ENCODE assay signal across 7 cellular contexts in the genomic region with DNA sequence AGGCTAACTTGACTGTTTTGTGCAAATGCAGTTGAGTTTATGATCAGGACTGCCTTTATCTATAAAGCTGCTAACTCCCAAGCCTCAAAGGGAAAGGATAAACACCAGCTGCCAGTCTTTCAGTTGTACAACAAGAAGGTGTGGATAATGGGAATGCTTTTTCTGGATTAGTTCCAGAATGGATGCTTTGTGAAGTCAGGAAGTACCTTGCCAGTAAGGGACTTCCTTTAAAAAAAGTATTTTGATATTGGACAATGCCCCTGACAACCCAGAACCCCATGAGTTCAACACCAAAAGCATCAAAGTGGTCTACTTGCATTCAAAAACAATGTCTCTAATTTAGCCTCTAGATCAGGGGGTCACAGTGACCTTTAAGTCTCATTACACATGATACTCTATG. TPM values are rescaled to one million over a fixed set of nuclear protein-coding genes. Genes with fewer than 3 reads are reported as not detected.
"Had no signal": no experiment of that assay in that cellular context is flagged by ENCODE, and none has a peak within 500 bp of the region (broad histone marks: within the 10 kb centered on the region; RNA-seq: fewer than 3 reads in every experiment).

No MANE protein-coding gene starts in this region.

- DNase-seq: H9, HCEC 1CT, IMR-90 had no signal

RNA-seq across cellular contexts. Expression of a gene that starts 32.0 kb away (rescaled TPM):
- total RNA-seq: GM23338, H1, H9, HT-29, IMR-90, K562 had no signal
- polyA plus RNA-seq: GM23338, H1, IMR-90, K562 had no signal

RNA-seq across cellular contexts. Expression of a gene that starts 35.5 kb away (rescaled TPM):
- total RNA-seq: GM23338, H1, H9, HT-29, IMR-90, K562 had no signal
- polyA plus RNA-seq: GM23338, H1, IMR-90, K562 had no signal

RNA-seq across cellular contexts. Expression of a gene that starts 42.1 kb away (rescaled TPM):
- total RNA-seq: H1, H9, HT-29, IMR-90, K562 had no signal
- polyA plus RNA-seq: GM23338, H1, IMR-90, K562 had no signal
